In genomic region chr5:113020461-113021273, GRCh38 we compare ENCODE assay signal across 1 cellular context.
TF ChIP-seq lines count a peak whose summit lies in the region.

No MANE protein-coding gene starts in this region.

TF ChIP-seq in HepG2, 621 proteins besides CTCF, POLR2A, EP300 and RAD21 (continued from another document and continues in another):
- TF ChIP-seq, protein P1, sequence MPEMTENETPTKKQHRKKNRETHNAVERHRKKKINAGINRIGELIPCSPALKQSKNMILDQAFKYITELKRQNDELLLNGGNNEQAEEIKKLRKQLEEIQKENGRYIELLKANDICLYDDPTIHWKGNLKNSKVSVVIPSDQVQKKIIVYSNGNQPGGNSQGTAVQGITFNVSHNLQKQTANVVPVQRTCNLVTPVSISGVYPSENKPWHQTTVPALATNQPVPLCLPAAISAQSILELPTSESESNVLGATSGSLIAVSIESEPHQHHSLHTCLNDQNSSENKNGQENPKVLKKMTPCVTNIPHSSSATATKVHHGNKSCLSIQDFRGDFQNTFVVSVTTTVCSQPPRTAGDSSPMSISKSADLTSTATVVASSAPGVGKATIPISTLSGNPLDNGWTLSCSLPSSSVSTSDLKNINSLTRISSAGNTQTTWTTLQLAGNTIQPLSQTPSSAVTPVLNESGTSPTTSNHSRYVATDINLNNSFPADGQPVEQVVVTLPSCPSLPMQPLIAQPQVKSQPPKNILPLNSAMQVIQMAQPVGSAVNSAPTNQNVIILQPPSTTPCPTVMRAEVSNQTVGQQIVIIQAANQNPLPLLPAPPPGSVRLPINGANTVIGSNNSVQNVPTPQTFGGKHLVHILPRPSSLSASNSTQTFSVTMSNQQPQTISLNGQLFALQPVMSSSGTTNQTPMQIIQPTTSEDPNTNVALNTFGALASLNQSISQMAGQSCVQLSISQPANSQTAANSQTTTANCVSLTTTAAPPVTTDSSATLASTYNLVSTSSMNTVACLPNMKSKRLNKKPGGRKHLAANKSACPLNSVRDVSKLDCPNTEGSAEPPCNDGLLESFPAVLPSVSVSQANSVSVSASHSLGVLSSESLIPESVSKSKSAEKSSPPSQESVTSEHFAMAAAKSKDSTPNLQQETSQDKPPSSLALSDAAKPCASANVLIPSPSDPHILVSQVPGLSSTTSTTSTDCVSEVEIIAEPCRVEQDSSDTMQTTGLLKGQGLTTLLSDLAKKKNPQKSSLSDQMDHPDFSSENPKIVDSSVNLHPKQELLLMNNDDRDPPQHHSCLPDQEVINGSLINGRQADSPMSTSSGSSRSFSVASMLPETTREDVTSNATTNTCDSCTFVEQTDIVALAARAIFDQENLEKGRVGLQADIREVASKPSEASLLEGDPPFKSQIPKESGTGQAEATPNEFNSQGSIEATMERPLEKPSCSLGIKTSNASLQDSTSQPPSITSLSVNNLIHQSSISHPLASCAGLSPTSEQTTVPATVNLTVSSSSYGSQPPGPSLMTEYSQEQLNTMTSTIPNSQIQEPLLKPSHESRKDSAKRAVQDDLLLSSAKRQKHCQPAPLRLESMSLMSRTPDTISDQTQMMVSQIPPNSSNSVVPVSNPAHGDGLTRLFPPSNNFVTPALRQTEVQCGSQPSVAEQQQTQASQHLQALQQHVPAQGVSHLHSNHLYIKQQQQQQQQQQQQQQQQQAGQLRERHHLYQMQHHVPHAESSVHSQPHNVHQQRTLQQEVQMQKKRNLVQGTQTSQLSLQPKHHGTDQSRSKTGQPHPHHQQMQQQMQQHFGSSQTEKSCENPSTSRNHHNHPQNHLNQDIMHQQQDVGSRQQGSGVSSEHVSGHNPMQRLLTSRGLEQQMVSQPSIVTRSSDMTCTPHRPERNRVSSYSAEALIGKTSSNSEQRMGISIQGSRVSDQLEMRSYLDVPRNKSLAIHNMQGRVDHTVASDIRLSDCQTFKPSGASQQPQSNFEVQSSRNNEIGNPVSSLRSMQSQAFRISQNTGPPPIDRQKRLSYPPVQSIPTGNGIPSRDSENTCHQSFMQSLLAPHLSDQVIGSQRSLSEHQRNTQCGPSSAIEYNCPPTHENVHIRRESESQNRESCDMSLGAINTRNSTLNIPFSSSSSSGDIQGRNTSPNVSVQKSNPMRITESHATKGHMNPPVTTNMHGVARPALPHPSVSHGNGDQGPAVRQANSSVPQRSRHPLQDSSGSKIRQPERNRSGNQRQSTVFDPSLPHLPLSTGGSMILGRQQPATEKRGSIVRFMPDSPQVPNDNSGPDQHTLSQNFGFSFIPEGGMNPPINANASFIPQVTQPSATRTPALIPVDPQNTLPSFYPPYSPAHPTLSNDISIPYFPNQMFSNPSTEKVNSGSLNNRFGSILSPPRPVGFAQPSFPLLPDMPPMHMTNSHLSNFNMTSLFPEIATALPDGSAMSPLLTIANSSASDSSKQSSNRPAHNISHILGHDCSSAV (CRISPR knock-in tag; IDR thresholded peaks at IDR 0.05; ENCODE audit: borderline replicate concordance), result no peak
- TF ChIP-seq, protein P2, sequence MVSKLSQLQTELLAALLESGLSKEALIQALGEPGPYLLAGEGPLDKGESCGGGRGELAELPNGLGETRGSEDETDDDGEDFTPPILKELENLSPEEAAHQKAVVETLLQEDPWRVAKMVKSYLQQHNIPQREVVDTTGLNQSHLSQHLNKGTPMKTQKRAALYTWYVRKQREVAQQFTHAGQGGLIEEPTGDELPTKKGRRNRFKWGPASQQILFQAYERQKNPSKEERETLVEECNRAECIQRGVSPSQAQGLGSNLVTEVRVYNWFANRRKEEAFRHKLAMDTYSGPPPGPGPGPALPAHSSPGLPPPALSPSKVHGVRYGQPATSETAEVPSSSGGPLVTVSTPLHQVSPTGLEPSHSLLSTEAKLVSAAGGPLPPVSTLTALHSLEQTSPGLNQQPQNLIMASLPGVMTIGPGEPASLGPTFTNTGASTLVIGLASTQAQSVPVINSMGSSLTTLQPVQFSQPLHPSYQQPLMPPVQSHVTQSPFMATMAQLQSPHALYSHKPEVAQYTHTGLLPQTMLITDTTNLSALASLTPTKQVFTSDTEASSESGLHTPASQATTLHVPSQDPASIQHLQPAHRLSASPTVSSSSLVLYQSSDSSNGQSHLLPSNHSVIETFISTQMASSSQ (IDR thresholded peaks at IDR 0.05; ENCODE audit: low read depth), result no peak
- TF ChIP-seq, protein P2 (CRISPR knock-in tag; IDR thresholded peaks at IDR 0.05; ENCODE audit: borderline replicate concordance), result no peak
- TF ChIP-seq SRF (IDR thresholded peaks at IDR 0.05; ENCODE audit: low read depth, low read length), result peak; percentile 79
- TF ChIP-seq SAFB2 (CRISPR knock-in tag; IDR thresholded peaks at IDR 0.05; ENCODE audit: borderline replicate concordance, low read depth), result no peak
- no peak for TF ChIP-seq ARNT2 (CRISPR knock-in tag; IDR thresholded peaks at IDR 0.05; ENCODE audit: low read depth)
- no peak for TF ChIP-seq ZNF224 (CRISPR knock-in tag; IDR thresholded peaks at IDR 0.05)
- no peak for TF ChIP-seq PHB2 (IDR thresholded peaks at IDR 0.05; ENCODE audit: partially characterized antibody)
- TF ChIP-seq HNRNPK (IDR thresholded peaks at IDR 0.05; ENCODE audit: low read depth, low read length, poor library complexity, severe bottlenecking), result no peak
- no peak for TF ChIP-seq ZNF121 (CRISPR knock-in tag; IDR thresholded peaks at IDR 0.05)
- TF ChIP-seq, protein P3, sequence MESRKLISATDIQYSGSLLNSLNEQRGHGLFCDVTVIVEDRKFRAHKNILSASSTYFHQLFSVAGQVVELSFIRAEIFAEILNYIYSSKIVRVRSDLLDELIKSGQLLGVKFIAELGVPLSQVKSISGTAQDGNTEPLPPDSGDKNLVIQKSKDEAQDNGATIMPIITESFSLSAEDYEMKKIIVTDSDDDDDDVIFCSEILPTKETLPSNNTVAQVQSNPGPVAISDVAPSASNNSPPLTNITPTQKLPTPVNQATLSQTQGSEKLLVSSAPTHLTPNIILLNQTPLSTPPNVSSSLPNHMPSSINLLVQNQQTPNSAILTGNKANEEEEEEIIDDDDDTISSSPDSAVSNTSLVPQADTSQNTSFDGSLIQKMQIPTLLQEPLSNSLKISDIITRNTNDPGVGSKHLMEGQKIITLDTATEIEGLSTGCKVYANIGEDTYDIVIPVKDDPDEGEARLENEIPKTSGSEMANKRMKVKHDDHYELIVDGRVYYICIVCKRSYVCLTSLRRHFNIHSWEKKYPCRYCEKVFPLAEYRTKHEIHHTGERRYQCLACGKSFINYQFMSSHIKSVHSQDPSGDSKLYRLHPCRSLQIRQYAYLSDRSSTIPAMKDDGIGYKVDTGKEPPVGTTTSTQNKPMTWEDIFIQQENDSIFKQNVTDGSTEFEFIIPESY (CRISPR knock-in tag; IDR thresholded peaks at IDR 0.05), result peak; percentile 48; the same call in 1 of the 2 replicates
- TF ChIP-seq PPARG (CRISPR knock-in tag; conservative IDR thresholded peaks at IDR 0.05), result no peak; the same call in 1 of the 2 replicates
- no peak for TF ChIP-seq TMF1 (CRISPR knock-in tag; IDR thresholded peaks at IDR 0.05; ENCODE audit: low read depth)
- peak; percentile 48; the same call in 1 of the 2 replicates for TF ChIP-seq IRF2 (CRISPR knock-in tag; IDR thresholded peaks at IDR 0.05)
- no peak for TF ChIP-seq SP2 (CRISPR knock-in tag; IDR thresholded peaks at IDR 0.05)
- TF ChIP-seq ZNF510 (CRISPR knock-in tag; IDR thresholded peaks at IDR 0.05; ENCODE audit: low read depth), result no peak
- no peak for TF ChIP-seq HNRNPUL1 (IDR thresholded peaks at IDR 0.05; ENCODE audit: low read depth, low read length)
- TF ChIP-seq PHF21A (CRISPR knock-in tag; IDR thresholded peaks at IDR 0.05), result no peak
- TF ChIP-seq TEF (CRISPR knock-in tag; IDR thresholded peaks at IDR 0.05), result no peak
- TF ChIP-seq HOXA5 (CRISPR knock-in tag; IDR thresholded peaks at IDR 0.05), result 0 out of 2 replicates have a peak, but pooled peaks have one; percentile 41
- peak; percentile 73 for TF ChIP-seq ARID5B (CRISPR knock-in tag; IDR thresholded peaks at IDR 0.05)
- peak; percentile 84 for TF ChIP-seq ISL2 (CRISPR knock-in tag; IDR thresholded peaks at IDR 0.05)
- no peak for TF ChIP-seq ZNF326 (CRISPR knock-in tag; IDR thresholded peaks at IDR 0.05; ENCODE audit: borderline replicate concordance)
- no peak for TF ChIP-seq GPBP1L1 (CRISPR knock-in tag; IDR thresholded peaks at IDR 0.05)
- no peak for TF ChIP-seq ATF6 (CRISPR knock-in tag; conservative IDR thresholded peaks at IDR 0.05)
- TF ChIP-seq RXRB (CRISPR knock-in tag; IDR thresholded peaks at IDR 0.05; ENCODE audit: borderline replicate concordance), result peak; percentile 54; the same call in 1 of the 2 replicates
- peak; percentile 64 for TF ChIP-seq TEAD3 (CRISPR knock-in tag; optimal IDR thresholded peaks at IDR 0.05; ENCODE audit: borderline replicate concordance)
- no peak for TF ChIP-seq SMAD3 (CRISPR knock-in tag; IDR thresholded peaks at IDR 0.05)
- TF ChIP-seq ZNF619 (CRISPR knock-in tag; IDR thresholded peaks at IDR 0.05), result no peak
- TF ChIP-seq ZFX (CRISPR knock-in tag; IDR thresholded peaks at IDR 0.05; ENCODE audit: low read depth), result no peak
- TF ChIP-seq TIGD3 (CRISPR knock-in tag; IDR thresholded peaks at IDR 0.05; ENCODE audit: borderline replicate concordance), result no peak
- peak; percentile 45; the same call in 1 of the 2 replicates for TF ChIP-seq JUN (CRISPR knock-in tag; IDR thresholded peaks at IDR 0.05)
- TF ChIP-seq PITX1 (CRISPR knock-in tag; IDR thresholded peaks at IDR 0.05), result peak; percentile 76; the same call in 1 of the 2 replicates
